9 cellular contexts compared by ENCODE assay signal in genomic region chr9:131837316-131837715, GRCh38.
DNase-seq lines count a peak whose midpoint lies in the region; TF ChIP-seq lines count a peak whose summit lies in the region.
"Had no signal": no experiment of that assay in that cellular context is flagged by ENCODE, and none has a peak within 500 bp of the region (broad histone marks: within the 10 kb centered on the region; RNA-seq: fewer than 3 reads in every experiment).

No MANE protein-coding gene starts in this region.

- DNase-seq in AG04449 (ENCODE audit: low read depth, low spot score) = no peak
- DNase-seq in SJCRH30 = peak; percentile 36 to 42
- DNase-seq in left ventricle myocardium inferior = no peak
- no peak for DNase-seq in stimulated activated CD4-positive, alpha-beta T cell treated with anti-CD3 and anti-CD28 coated beads, Interleukin-2, amount 100 ng/mL, for 48 hours
- no peak for DNase-seq in NCI-H1930 (lab: John Stamatoyannopoulos, UW)
- DNase-seq in COR-L47 (lab: John Stamatoyannopoulos, UW) = no peak
- no peak for DNase-seq in kidney tubule cell (ENCODE audit: low spot score)
- DNase-seq: retina had no signal

- H3K27me3 ChIP-seq in SJCRH30 (no peaks in the 10 kb centered on the region), left ventricle myocardium inferior (ENCODE audit: low read depth) (peaks cover 84% of the 10 kb centered on the region)

- H3K36me3 ChIP-seq in SJCRH30 (no peaks in the 10 kb centered on the region), left ventricle myocardium inferior (no peaks in the 10 kb centered on the region)

- H3K4me1 ChIP-seq in SJCRH30 = peaks cover 42% of the 10 kb centered on the region
- H3K4me1 ChIP-seq in left ventricle myocardium inferior = no peaks in the 10 kb centered on the region

- POLR2A ChIA-PET in AG04449 (lab: Yijun Ruan, JAX) = interaction anchor here (0.7 kb wide), 1 partner anchor 26 kb away, joined by 3 read pairs; no protein-coding TSS in a partner anchor

- no peak overlapping the region for H3K27ac ChIP-seq in SJCRH30
- no peak overlapping the region for H3K27ac ChIP-seq in left ventricle myocardium inferior (replicated peaks)

- TF ChIP-seq CTCF in AG04449 (IDR thresholded peaks at IDR 0.05; ENCODE audit: insufficient read depth, low read length, missing control alignments) = peak; percentile 21
- TF ChIP-seq CTCF in GM12873 (IDR thresholded peaks at IDR 0.05; ENCODE audit: insufficient read depth, low read depth, low read length, missing control alignments) = peak; percentile 20
- peak; percentile 65 for TF ChIP-seq CTCF in left ventricle myocardium inferior (IDR thresholded peaks at IDR 0.05; ENCODE audit: borderline replicate concordance)

- no peak overlapping the region for H3K4me3 ChIP-seq in AG04449 (ENCODE audit: low read depth, low read length)
- no peak overlapping the region for H3K4me3 ChIP-seq in SJCRH30
- no peak overlapping the region for H3K4me3 ChIP-seq in left ventricle myocardium inferior

- CTCF ChIA-PET in AG04449 (lab: Yijun Ruan, JAX) = no interaction called here

- intact Hi-C loops in left ventricle myocardium inferior (cut with micrococcal nuclease) = no loop called here

- peaks cover 10% of the 10 kb centered on the region for H3K9me3 ChIP-seq in SJCRH30 (replicated peaks)
- H3K9me3 ChIP-seq in left ventricle myocardium inferior (replicated peaks) = peaks cover 15% of the 10 kb centered on the region

Comparison
In these comparisons a context has a peak if more than half of its experiments do, and no peak if none do; other contexts are left out.
1. DNase-seq: peak in SJCRH30 (2 of 2); none in AG04449 (single experiment), left ventricle myocardium inferior (single experiment), stimulated activated CD4-positive, alpha-beta T cell treated with anti-CD3 and anti-CD28 coated beads, Interleukin-2, amount 100 ng/mL, for 48 hours (0 of 2), NCI-H1930 (0 of 2), COR-L47 (single experiment) and kidney tubule cell (single experiment).
2. Peak in every context shown above with its lines, with median percentiles within 50 percentile points of each other: CTCF ChIP-seq.